ENCODE assay signal across 8 cellular contexts in genomic region chr2:39870871-39871270, GRCh38.
"Had no signal": no experiment of that assay in that cellular context is flagged by ENCODE, and none has a peak within 500 bp of the region (broad histone marks: within the 10 kb centered on the region; RNA-seq: fewer than 3 reads in every experiment).

No MANE protein-coding gene starts in this region.

- H3K4me3 ChIP-seq: esophagus muscularis mucosa, ovary had no signal

- H3K9me3 ChIP-seq: esophagus muscularis mucosa, ovary had no signal

- H3K27ac ChIP-seq: esophagus muscularis mucosa, foreskin keratinocyte, ovary had no signal

- ATAC-seq: left lobe of liver had no signal

- H3K27me3 ChIP-seq: esophagus muscularis mucosa, foreskin keratinocyte, ovary had no signal

- H3K36me3 ChIP-seq: esophagus muscularis mucosa, ovary had no signal

- DNase-seq: activated CD4-positive, alpha-beta T cell treated with anti-CD3 and anti-CD28 coated beads for 48 hours; activated naive CD4-positive, alpha-beta T cell treated with Interleukin-2 at 50 U/mL for 16 hours; nephron progenitor cell; ovary; T-helper 9 cell had no signal
